1 cellular context compared by ENCODE assay signal in the genomic region with DNA sequence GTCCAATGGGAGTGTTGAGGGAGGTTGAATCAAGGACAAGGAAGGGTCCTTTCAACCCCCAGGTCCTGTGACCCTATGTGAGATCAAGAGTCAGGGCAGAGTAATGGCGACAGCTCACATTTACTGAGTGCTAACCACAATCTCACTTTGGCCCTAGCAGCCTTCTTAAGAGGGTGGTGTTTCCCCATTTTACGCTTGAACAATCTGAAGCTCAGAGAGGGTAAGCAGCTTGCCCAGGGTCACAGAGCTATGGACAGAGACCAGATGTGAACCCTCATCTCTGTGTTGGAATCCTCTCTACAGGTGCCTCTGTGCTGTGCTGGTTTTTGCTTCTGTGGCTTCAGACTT.
TF ChIP-seq lines count a peak whose summit lies in the region.

No MANE protein-coding gene starts in this region.

TF ChIP-seq in H1, 55 proteins besides CTCF, POLR2A, EP300 and RAD21:
- TF ChIP-seq, protein P1, sequence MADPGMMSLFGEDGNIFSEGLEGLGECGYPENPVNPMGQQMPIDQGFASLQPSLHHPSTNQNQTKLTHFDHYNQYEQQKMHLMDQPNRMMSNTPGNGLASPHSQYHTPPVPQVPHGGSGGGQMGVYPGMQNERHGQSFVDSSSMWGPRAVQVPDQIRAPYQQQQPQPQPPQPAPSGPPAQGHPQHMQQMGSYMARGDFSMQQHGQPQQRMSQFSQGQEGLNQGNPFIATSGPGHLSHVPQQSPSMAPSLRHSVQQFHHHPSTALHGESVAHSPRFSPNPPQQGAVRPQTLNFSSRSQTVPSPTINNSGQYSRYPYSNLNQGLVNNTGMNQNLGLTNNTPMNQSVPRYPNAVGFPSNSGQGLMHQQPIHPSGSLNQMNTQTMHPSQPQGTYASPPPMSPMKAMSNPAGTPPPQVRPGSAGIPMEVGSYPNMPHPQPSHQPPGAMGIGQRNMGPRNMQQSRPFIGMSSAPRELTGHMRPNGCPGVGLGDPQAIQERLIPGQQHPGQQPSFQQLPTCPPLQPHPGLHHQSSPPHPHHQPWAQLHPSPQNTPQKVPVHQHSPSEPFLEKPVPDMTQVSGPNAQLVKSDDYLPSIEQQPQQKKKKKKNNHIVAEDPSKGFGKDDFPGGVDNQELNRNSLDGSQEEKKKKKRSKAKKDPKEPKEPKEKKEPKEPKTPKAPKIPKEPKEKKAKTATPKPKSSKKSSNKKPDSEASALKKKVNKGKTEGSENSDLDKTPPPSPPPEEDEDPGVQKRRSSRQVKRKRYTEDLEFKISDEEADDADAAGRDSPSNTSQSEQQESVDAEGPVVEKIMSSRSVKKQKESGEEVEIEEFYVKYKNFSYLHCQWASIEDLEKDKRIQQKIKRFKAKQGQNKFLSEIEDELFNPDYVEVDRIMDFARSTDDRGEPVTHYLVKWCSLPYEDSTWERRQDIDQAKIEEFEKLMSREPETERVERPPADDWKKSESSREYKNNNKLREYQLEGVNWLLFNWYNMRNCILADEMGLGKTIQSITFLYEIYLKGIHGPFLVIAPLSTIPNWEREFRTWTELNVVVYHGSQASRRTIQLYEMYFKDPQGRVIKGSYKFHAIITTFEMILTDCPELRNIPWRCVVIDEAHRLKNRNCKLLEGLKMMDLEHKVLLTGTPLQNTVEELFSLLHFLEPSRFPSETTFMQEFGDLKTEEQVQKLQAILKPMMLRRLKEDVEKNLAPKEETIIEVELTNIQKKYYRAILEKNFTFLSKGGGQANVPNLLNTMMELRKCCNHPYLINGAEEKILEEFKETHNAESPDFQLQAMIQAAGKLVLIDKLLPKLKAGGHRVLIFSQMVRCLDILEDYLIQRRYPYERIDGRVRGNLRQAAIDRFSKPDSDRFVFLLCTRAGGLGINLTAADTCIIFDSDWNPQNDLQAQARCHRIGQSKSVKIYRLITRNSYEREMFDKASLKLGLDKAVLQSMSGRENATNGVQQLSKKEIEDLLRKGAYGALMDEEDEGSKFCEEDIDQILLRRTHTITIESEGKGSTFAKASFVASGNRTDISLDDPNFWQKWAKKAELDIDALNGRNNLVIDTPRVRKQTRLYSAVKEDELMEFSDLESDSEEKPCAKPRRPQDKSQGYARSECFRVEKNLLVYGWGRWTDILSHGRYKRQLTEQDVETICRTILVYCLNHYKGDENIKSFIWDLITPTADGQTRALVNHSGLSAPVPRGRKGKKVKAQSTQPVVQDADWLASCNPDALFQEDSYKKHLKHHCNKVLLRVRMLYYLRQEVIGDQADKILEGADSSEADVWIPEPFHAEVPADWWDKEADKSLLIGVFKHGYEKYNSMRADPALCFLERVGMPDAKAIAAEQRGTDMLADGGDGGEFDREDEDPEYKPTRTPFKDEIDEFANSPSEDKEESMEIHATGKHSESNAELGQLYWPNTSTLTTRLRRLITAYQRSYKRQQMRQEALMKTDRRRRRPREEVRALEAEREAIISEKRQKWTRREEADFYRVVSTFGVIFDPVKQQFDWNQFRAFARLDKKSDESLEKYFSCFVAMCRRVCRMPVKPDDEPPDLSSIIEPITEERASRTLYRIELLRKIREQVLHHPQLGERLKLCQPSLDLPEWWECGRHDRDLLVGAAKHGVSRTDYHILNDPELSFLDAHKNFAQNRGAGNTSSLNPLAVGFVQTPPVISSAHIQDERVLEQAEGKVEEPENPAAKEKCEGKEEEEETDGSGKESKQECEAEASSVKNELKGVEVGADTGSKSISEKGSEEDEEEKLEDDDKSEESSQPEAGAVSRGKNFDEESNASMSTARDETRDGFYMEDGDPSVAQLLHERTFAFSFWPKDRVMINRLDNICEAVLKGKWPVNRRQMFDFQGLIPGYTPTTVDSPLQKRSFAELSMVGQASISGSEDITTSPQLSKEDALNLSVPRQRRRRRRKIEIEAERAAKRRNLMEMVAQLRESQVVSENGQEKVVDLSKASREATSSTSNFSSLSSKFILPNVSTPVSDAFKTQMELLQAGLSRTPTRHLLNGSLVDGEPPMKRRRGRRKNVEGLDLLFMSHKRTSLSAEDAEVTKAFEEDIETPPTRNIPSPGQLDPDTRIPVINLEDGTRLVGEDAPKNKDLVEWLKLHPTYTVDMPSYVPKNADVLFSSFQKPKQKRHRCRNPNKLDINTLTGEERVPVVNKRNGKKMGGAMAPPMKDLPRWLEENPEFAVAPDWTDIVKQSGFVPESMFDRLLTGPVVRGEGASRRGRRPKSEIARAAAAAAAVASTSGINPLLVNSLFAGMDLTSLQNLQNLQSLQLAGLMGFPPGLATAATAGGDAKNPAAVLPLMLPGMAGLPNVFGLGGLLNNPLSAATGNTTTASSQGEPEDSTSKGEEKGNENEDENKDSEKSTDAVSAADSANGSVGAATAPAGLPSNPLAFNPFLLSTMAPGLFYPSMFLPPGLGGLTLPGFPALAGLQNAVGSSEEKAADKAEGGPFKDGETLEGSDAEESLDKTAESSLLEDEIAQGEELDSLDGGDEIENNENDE (IDR thresholded peaks at IDR 0.05; ENCODE audit: insufficient replicate concordance, low read length) = no peak
- TF ChIP-seq, protein P2, sequence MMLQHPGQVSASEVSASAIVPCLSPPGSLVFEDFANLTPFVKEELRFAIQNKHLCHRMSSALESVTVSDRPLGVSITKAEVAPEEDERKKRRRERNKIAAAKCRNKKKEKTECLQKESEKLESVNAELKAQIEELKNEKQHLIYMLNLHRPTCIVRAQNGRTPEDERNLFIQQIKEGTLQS (IDR thresholded peaks at IDR 0.05; ENCODE audit: insufficient read depth, low read depth, low read length) = no peak
- no peak for TF ChIP-seq CEBPB (IDR thresholded peaks at IDR 0.05; ENCODE audit: low read depth, low read length)
